10 cellular contexts compared by ENCODE assay signal in the genomic region with DNA sequence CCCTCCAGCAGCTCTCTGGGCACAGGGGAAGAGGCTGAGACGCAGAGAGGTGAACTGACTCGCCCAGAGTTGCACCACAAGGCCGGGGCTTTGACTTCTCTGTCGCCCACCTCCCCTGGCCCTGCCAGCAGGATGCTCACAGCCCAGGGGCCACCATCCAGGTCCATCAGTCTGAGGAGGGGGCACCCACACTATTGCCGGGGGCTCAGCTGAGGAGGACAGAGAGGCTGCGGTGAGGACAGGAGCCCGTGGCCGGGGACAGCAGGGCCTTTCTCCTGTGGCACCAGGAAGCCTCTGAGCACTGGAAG. TPM values are rescaled to one million over a fixed set of nuclear protein-coding genes. Genes with fewer than 3 reads are reported as not detected.
DNase-seq lines count a peak whose midpoint lies in the region; ATAC-seq and TF ChIP-seq lines count a peak whose summit lies in the region.
"Had no signal": no experiment of that assay in that cellular context is flagged by ENCODE, and none has a peak within 500 bp of the region (broad histone marks: within the 10 kb centered on the region; RNA-seq: fewer than 3 reads in every experiment).

No MANE protein-coding gene starts in this region.

- no peaks in the 10 kb centered on the region for H3K27me3 ChIP-seq in adrenal gland
- no peaks in the 10 kb centered on the region for H3K27me3 ChIP-seq in tibial artery

- H3K4me1 ChIP-seq in adrenal gland (replicated peaks in 1 of 2) (peaks cover 8 to 43% of the 10 kb centered on the region in 2 donors), tibial artery (peaks cover 0 to 37% (median 30%) of the 10 kb centered on the region in 4 donors)

- H3K4me3 ChIP-seq in adrenal gland (no peak overlapping the region), tibial artery (no peak overlapping the region)

- peak overlapping the region; percentile 80 for H3K4me3 Mint-ChIP-seq in activated naive CD4-positive, alpha-beta T cell treated with anti-CD3 and anti-CD28 coated beads, Interleukin-2, amount 50 U/mL, for 24 hours
- H3K4me3 Mint-ChIP-seq in mesothelial cell of epicardium: no peak overlapping the region
- no peak overlapping the region for H3K4me3 Mint-ChIP-seq in type B pancreatic cell

- no peaks in the 10 kb centered on the region for H3K9me3 Mint-ChIP-seq in activated naive CD4-positive, alpha-beta T cell treated with anti-CD3 and anti-CD28 coated beads, Interleukin-2, amount 50 U/mL, for 24 hours
- no peaks in the 10 kb centered on the region for H3K9me3 Mint-ChIP-seq in mesothelial cell of epicardium
- no peaks in the 10 kb centered on the region for H3K9me3 Mint-ChIP-seq in type B pancreatic cell

- no peak for TF ChIP-seq POLR2A in adrenal gland (IDR thresholded peaks at IDR 0.05)

- no peak for ATAC-seq in GM19351 (IDR thresholded peaks at IDR 0.05; ENCODE audit: unreplicated experiment)
- no peak for ATAC-seq in GM21528 (IDR thresholded peaks at IDR 0.05; ENCODE audit: low FRiP score, unreplicated experiment)

- WGBS in adrenal gland, 4 donors: 85 to 100% (median 92%) methylated on average over 4 to 8 of the region's 8 CpGs

- H3K36me3 ChIP-seq in adrenal gland (replicated peaks in 1 of 2): peaks cover 0 to 14% of the 10 kb centered on the region in 2 donors
- peaks cover 0 to 34% (median 13%) of the 10 kb centered on the region in 3 donors for H3K36me3 ChIP-seq in tibial artery

- H3K27ac Mint-ChIP-seq in activated naive CD4-positive, alpha-beta T cell treated with anti-CD3 and anti-CD28 coated beads, Interleukin-2, amount 50 U/mL, for 24 hours: peak overlapping the region; percentile 100
- H3K27ac Mint-ChIP-seq in mesothelial cell of epicardium (peak overlapping the region; percentile 43), type B pancreatic cell (no peak overlapping the region)
- H3K27ac Mint-ChIP-seq: progenitor cell of endocrine pancreas had no signal

- TF ChIP-seq CTCF in adrenal gland (IDR thresholded peaks at IDR 0.05) (no peak), mesothelial cell of epicardium (IDR thresholded peaks at IDR 0.05; ENCODE audit: unreplicated experiment) (no peak), tibial artery (IDR thresholded peaks at IDR 0.05) (no peak), type B pancreatic cell (conservative IDR thresholded peaks at IDR 0.05) (no peak)

- DNase-seq in activated naive CD4-positive, alpha-beta T cell treated with Interleukin-2 at 50 U/mL for 16 hours: no peak
- no peak for DNase-seq in adrenal gland
- DNase-seq in mesothelial cell of epicardium (ENCODE audit: low spot score in 2 of 2, unreplicated experiment in 2 of 2): no peak
- DNase-seq in tibial artery: peak in 1 of 2 donors; percentile 64
- no peak for DNase-seq in type B pancreatic cell (ENCODE audit: extremely low spot score, unreplicated experiment)
- DNase-seq: MM.1S had no signal

- H3K4me1 Mint-ChIP-seq in activated naive CD4-positive, alpha-beta T cell treated with anti-CD3 and anti-CD28 coated beads, Interleukin-2, amount 50 U/mL, for 24 hours: peaks cover 92% of the 10 kb centered on the region
- H3K4me1 Mint-ChIP-seq in mesothelial cell of epicardium (peaks cover 37% of the 10 kb centered on the region), type B pancreatic cell (ENCODE audit: unreplicated experiment) (peaks cover 25% of the 10 kb centered on the region)

- intact Hi-C loops in adrenal gland (cut with DNase I): loop anchor here (5.0 to 10.0 kb wide), 3 partner anchors 79 to 131 kb away; a partner anchor contains a TSS
- intact Hi-C loops in tibial artery (cut with DNase I; ENCODE audit: low total_unique reads): loop anchor here (2.0 kb wide), 1 partner anchor 133 kb away; no protein-coding TSS in a partner anchor

- H3K36me3 Mint-ChIP-seq in activated naive CD4-positive, alpha-beta T cell treated with anti-CD3 and anti-CD28 coated beads, Interleukin-2, amount 50 U/mL, for 24 hours: peaks cover 13% of the 10 kb centered on the region
- H3K36me3 Mint-ChIP-seq in mesothelial cell of epicardium (no peaks in the 10 kb centered on the region), type B pancreatic cell (no peaks in the 10 kb centered on the region)

- no peaks in the 10 kb centered on the region for H3K27me3 Mint-ChIP-seq in activated naive CD4-positive, alpha-beta T cell treated with anti-CD3 and anti-CD28 coated beads, Interleukin-2, amount 50 U/mL, for 24 hours
- H3K27me3 Mint-ChIP-seq in mesothelial cell of epicardium (ENCODE audit: low read depth) (no peaks in the 10 kb centered on the region), type B pancreatic cell (no peaks in the 10 kb centered on the region)

- H3K27ac ChIP-seq in adrenal gland: peak overlapping the region in 3 of 5 donors; percentile 14 to 81 (median 77)
- H3K27ac ChIP-seq in tibial artery: peak overlapping the region; percentile 59 to 78

- H3K9me3 ChIP-seq in adrenal gland (replicated peaks in 1 of 3): no peaks in the 10 kb centered on the region
- H3K9me3 ChIP-seq in tibial artery: no peaks in the 10 kb centered on the region

RNA-seq across cellular contexts. Expression of a gene that starts 32.6 kb away (rescaled TPM):
- total RNA-seq in adrenal gland (10 to 100 TPM in 2 of 8 donors, 1 to 10 TPM in 6; 3.4 to 10.8 (median 6.8) TPM), mesothelial cell of epicardium (8.5 to 11.8 TPM (median 9.2 TPM) in 3 replicates), type B pancreatic cell (ENCODE audit: low replicate concordance) (6.3 and 11.1 TPM in 2 replicates)
- polyA plus RNA-seq in adrenal gland: 10 to 100 TPM in 2 of 3 donors, 1 to 10 TPM in 1; 3.7 to 14.6 (median 11.5) TPM

RNA-seq across cellular contexts. Expression of a gene that starts 32.7 kb away (rescaled TPM):
- total RNA-seq in adrenal gland (100 to 1,000 TPM in 1 of 8 donors, 10 to 100 TPM in 7; 75.0 to 182 (median 91.1) TPM), mesothelial cell of epicardium (25.4 to 26.6 TPM (median 25.8 TPM) in 3 replicates), type B pancreatic cell (ENCODE audit: low replicate concordance) (27.1 and 33.3 TPM in 2 replicates)
- 10 to 100 TPM; 54.3 to 93.9 (median 79.4) TPM for polyA plus RNA-seq in adrenal gland
